In the genomic region with DNA sequence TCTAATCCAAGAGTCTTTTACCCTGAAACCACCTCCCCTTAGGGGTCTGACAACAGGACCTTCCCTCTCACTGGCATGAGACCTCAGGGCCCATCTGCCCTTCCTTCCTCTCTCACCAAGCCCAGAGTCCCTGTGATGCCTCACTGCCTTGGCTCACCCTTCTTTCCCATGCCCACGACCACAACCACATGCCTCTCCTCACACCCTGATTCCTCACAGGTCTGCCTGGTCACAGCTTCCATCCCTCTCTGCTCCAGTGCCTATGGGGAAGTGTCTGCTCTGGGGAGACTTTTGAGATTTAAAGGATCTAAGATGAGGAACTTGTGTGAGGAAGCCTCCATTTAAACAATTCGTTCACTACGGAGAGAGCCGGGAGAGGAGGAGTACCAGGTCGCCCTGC, we compare ENCODE assay signal across 1 cellular context.
TF ChIP-seq lines count a peak whose summit lies in the region.

No MANE protein-coding gene starts in this region.

TF ChIP-seq in IMR-90, 13 proteins besides CTCF, POLR2A, EP300 and RAD21 (continued from another document):
- TF ChIP-seq, protein P1, sequence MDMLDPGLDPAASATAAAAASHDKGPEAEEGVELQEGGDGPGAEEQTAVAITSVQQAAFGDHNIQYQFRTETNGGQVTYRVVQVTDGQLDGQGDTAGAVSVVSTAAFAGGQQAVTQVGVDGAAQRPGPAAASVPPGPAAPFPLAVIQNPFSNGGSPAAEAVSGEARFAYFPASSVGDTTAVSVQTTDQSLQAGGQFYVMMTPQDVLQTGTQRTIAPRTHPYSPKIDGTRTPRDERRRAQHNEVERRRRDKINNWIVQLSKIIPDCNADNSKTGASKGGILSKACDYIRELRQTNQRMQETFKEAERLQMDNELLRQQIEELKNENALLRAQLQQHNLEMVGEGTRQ (IDR thresholded peaks at IDR 0.05; ENCODE audit: low read depth, low read length) = no peak
TF ChIP-seq in IMR-90: peak in this region for 0.
